ENCODE assay signal across 9 cellular contexts in the genomic region with DNA sequence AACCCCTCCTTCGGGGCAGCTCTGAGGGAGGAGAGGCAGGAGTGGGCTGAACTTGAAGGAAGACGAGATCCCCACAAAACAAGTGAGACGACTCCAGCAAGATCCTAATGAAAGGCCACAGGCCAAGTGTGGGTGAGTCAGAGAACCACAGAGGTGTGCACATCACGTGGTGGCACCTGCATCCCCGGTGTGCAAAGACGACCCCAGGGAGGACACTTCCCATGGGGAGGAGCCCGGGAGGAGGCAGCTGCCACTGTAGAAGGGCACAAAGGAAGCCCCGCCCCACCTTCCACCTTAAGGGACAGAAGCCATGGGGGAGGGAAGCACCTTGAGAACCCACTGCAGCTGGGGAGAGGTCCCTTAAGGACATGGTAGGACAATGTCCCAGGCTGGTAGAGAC. TPM values are rescaled to one million over a fixed set of nuclear protein-coding genes. Genes with fewer than 3 reads are reported as not detected.
DNase-seq lines count a peak whose midpoint lies in the region; ATAC-seq and TF ChIP-seq lines count a peak whose summit lies in the region.
"Had no signal": no experiment of that assay in that cellular context is flagged by ENCODE, and none has a peak within 500 bp of the region (broad histone marks: within the 10 kb centered on the region; RNA-seq: fewer than 3 reads in every experiment).

No MANE protein-coding gene starts in this region.

- in situ Hi-C loops in transverse colon (cut with MboI; ENCODE audit: low pct_ligation_motif_present in 1 of 4, low pct_unique_long_range_greater_than_20kb in 1 of 4, low sequenced_read_pairs in 3 of 4) = no loop called here

- ATAC-seq in effector memory CD8-positive, alpha-beta T cell (replicated peaks) = peak; percentile 37
- ATAC-seq in naive thymus-derived CD4-positive, alpha-beta T cell = peak; percentile 33
- ATAC-seq in omental fat pad (ENCODE audit: low FRiP score) = no peak

- peaks cover 3 to 34% of the 10 kb centered on the region in 2 donors for H3K4me1 ChIP-seq in naive thymus-derived CD4-positive, alpha-beta T cell (ENCODE audit: control insufficient read depth in 2 of 2, insufficient read depth in 2 of 2, low read length in 2 of 2)
- H3K4me1 ChIP-seq in transverse colon = peaks cover 15 to 33% (median 21%) of the 10 kb centered on the region in 4 donors

- TF ChIP-seq POLR2A in transverse colon (IDR thresholded peaks at IDR 0.05) = no peak

- no peaks in the 10 kb centered on the region for H3K27me3 ChIP-seq in naive thymus-derived CD4-positive, alpha-beta T cell (ENCODE audit: control insufficient read depth in 2 of 2, insufficient read depth in 2 of 2, low read length in 2 of 2)
- no peaks in the 10 kb centered on the region for H3K27me3 ChIP-seq in transverse colon

- no peaks in the 10 kb centered on the region for H3K27me3 Mint-ChIP-seq in activated naive CD4-positive, alpha-beta T cell treated with anti-CD3 and anti-CD28 coated beads for 36 hours (ENCODE audit: low read depth)
- no peaks in the 10 kb centered on the region for H3K27me3 Mint-ChIP-seq in effector memory CD8-positive, alpha-beta T cell
- H3K27me3 Mint-ChIP-seq in naive thymus-derived CD4-positive, alpha-beta T cell = no peaks in the 10 kb centered on the region

- H3K36me3 Mint-ChIP-seq in activated naive CD4-positive, alpha-beta T cell treated with anti-CD3 and anti-CD28 coated beads for 36 hours (ENCODE audit: low read depth) = peaks cover 8% of the 10 kb centered on the region
- peaks cover 20% of the 10 kb centered on the region for H3K36me3 Mint-ChIP-seq in effector memory CD8-positive, alpha-beta T cell (ENCODE audit: insufficient read depth)
- peaks cover 4 to 24% (median 12%) of the 10 kb centered on the region in 5 donors for H3K36me3 Mint-ChIP-seq in naive thymus-derived CD4-positive, alpha-beta T cell

- peaks cover 13 to 61% (median 24%) of the 10 kb centered on the region in 3 experiments for H3K36me3 ChIP-seq in naive thymus-derived CD4-positive, alpha-beta T cell (ENCODE audit: control insufficient read depth in 2 of 3, insufficient read depth in 3 of 3, low read length in 3 of 3)
- peaks cover 0 to 17% (median 2%) of the 10 kb centered on the region in 4 donors for H3K36me3 ChIP-seq in transverse colon

- H3K27ac Mint-ChIP-seq in activated naive CD4-positive, alpha-beta T cell treated with anti-CD3 and anti-CD28 coated beads for 36 hours = no peak overlapping the region
- H3K27ac Mint-ChIP-seq in effector memory CD8-positive, alpha-beta T cell = no peak overlapping the region
- H3K27ac Mint-ChIP-seq in naive thymus-derived CD4-positive, alpha-beta T cell = no peak overlapping the region

- H3K4me1 Mint-ChIP-seq in activated naive CD4-positive, alpha-beta T cell treated with anti-CD3 and anti-CD28 coated beads for 36 hours (ENCODE audit: low read depth) = peaks cover 13% of the 10 kb centered on the region
- H3K4me1 Mint-ChIP-seq in effector memory CD8-positive, alpha-beta T cell (ENCODE audit: low read depth in 2 of 2) = peaks cover 3 to 8% of the 10 kb centered on the region in 2 donors
- peaks cover 2 to 16% (median 10%) of the 10 kb centered on the region in 7 donors for H3K4me1 Mint-ChIP-seq in naive thymus-derived CD4-positive, alpha-beta T cell

- peak; percentile 18 for DNase-seq in activated naive CD4-positive, alpha-beta T cell treated with anti-CD3 and anti-CD28 coated beads for 36 hours
- DNase-seq in activated naive CD4-positive, alpha-beta T cell treated with Interleukin-2 at 50 U/mL for 16 hours = no peak
- no peak for DNase-seq in effector memory CD8-positive, alpha-beta T cell
- peak in 1 of 9 donors; percentile 29 for DNase-seq in naive thymus-derived CD4-positive, alpha-beta T cell
- no peak for DNase-seq in transverse colon
- DNase-seq in putamen (ENCODE audit: low spot score) = no peak
- no peak for DNase-seq in dedifferentiated amniotic fluid mesenchymal stem cell (ENCODE audit: extremely low spot score)
- DNase-seq in omental fat pad (ENCODE audit: low spot score) = no peak
- DNase-seq: T-helper 2 cell had no signal

- TF ChIP-seq EP300 in transverse colon (IDR thresholded peaks at IDR 0.05; ENCODE audit: low read depth) = no peak

- peak overlapping the region; percentile 25 for H3K27ac ChIP-seq in naive thymus-derived CD4-positive, alpha-beta T cell (ENCODE audit: low read depth, low read length)
- peak overlapping the region; percentile 65 to 83 (median 76) for H3K27ac ChIP-seq in transverse colon

- POLR2A ChIA-PET in naive thymus-derived CD4-positive, alpha-beta T cell (lab: Charles Lee) = interaction anchor here (0.6 to 1.7 kb wide), 8 partner anchors 15 to 46 kb away, joined by 3 to 5 read pairs (median 3); a partner anchor contains a TSS

- H3K9me3 Mint-ChIP-seq in activated naive CD4-positive, alpha-beta T cell treated with anti-CD3 and anti-CD28 coated beads for 36 hours = no peaks in the 10 kb centered on the region
- H3K9me3 Mint-ChIP-seq in effector memory CD8-positive, alpha-beta T cell = no peaks in the 10 kb centered on the region
- H3K9me3 Mint-ChIP-seq in naive thymus-derived CD4-positive, alpha-beta T cell = no peaks in the 10 kb centered on the region

- H3K9me3 ChIP-seq in naive thymus-derived CD4-positive, alpha-beta T cell (ENCODE audit: control insufficient read depth in 2 of 3, low read length in 3 of 3) = no peaks in the 10 kb centered on the region
- no peaks in the 10 kb centered on the region for H3K9me3 ChIP-seq in transverse colon

- WGBS in transverse colon (ENCODE audit: low coverage in 1 of 2), 2 donors = 67% methylated on average over 8 of the region's 8 CpGs; no CpG with 5 or more reads in 1 of the 2 donors

- no peak overlapping the region for H3K4me3 Mint-ChIP-seq in activated naive CD4-positive, alpha-beta T cell treated with anti-CD3 and anti-CD28 coated beads for 36 hours
- H3K4me3 Mint-ChIP-seq in effector memory CD8-positive, alpha-beta T cell = no peak overlapping the region
- no peak overlapping the region for H3K4me3 Mint-ChIP-seq in naive thymus-derived CD4-positive, alpha-beta T cell

- intact Hi-C loops in activated naive CD4-positive, alpha-beta T cell treated with anti-CD3 and anti-CD28 coated beads for 36 hours (cut with micrococcal nuclease) = loop anchor here (2.0 kb wide), 1 partner anchor 45 kb away; a partner anchor contains a TSS
- intact Hi-C loops in naive thymus-derived CD4-positive, alpha-beta T cell (cut with micrococcal nuclease) = loop anchor here (1.0 to 5.0 kb wide), 4 partner anchors 46 to 194 kb away; a partner anchor contains a TSS
- intact Hi-C loops in transverse colon (cut with DNase I; ENCODE audit: low total_unique reads) = no loop called here

- no peak overlapping the region for H3K4me3 ChIP-seq in naive thymus-derived CD4-positive, alpha-beta T cell (ENCODE audit: low read length)
- no peak overlapping the region for H3K4me3 ChIP-seq in transverse colon

- no peak for TF ChIP-seq CTCF in transverse colon (IDR thresholded peaks at IDR 0.05)
- no peak for TF ChIP-seq CTCF in omental fat pad (IDR thresholded peaks at IDR 0.05)

- CTCF ChIA-PET in activated naive CD4-positive, alpha-beta T cell treated with anti-CD3 and anti-CD28 coated beads for 36 hours (lab: Charles Lee) = interaction anchor here (1.3 to 2.0 kb wide), 4 partner anchors 10 to 193 kb away, joined by 5 to 7 read pairs (median 5); no protein-coding TSS in a partner anchor
- CTCF ChIA-PET in naive thymus-derived CD4-positive, alpha-beta T cell (lab: Charles Lee) = interaction anchor here (0.9 to 1.9 kb wide), 5 partner anchors 28 to 192 kb away, joined by 3 to 5 read pairs (median 3); no protein-coding TSS in a partner anchor

RNA-seq across cellular contexts. Expression of a gene that starts 45.7 kb away (rescaled TPM):
- 10 to 100 TPM; 41.7 to 44.3 TPM for total RNA-seq in activated naive CD4-positive, alpha-beta T cell treated with anti-CD3 and anti-CD28 coated beads for 36 hours
- total RNA-seq in naive thymus-derived CD4-positive, alpha-beta T cell = 100 to 1,000 TPM; 103 to 129 (median 113) TPM
- 10 to 100 TPM; 46.3 to 87.2 TPM for polyA plus RNA-seq in naive thymus-derived CD4-positive, alpha-beta T cell
- total RNA-seq in transverse colon (100 to 1,000 TPM in 1 of 4 donors, 10 to 100 TPM in 3; 78.6 to 113 (median 87.3) TPM), omental fat pad (100 to 1,000 TPM in 3 of 4 donors, 10 to 100 TPM in 1; 81.9 to 151 (median 112) TPM)
